In genomic region chr5:114857951-114858401, GRCh38 we compare ENCODE assay signal across 9 cellular contexts.
DNase-seq lines count a peak whose midpoint lies in the region; ATAC-seq and TF ChIP-seq lines count a peak whose summit lies in the region.
"Had no signal": no experiment of that assay in that cellular context is flagged by ENCODE, and none has a peak within 500 bp of the region (broad histone marks: within the 10 kb centered on the region; RNA-seq: fewer than 3 reads in every experiment).

No MANE protein-coding gene starts in this region.

- no peak overlapping the region for H3K14ac ChIP-seq in neuronal stem cell (ENCODE audit: low read length)

- no peak for TF ChIP-seq CTCF in NB4 (IDR thresholded peaks at IDR 0.05; ENCODE audit: low read depth, low read length)
- no peak for TF ChIP-seq CTCF in astrocyte of the cerebellum (IDR thresholded peaks at IDR 0.05; ENCODE audit: low read depth, low read length, missing control alignments)

- no peaks in the 10 kb centered on the region for H3K36me3 ChIP-seq in neuronal stem cell (replicated peaks in 1 of 2; ENCODE audit: control insufficient read depth in 2 of 2, insufficient read depth in 2 of 2, low read length in 2 of 2)

- no peak overlapping the region for H3K23ac ChIP-seq in neuronal stem cell (ENCODE audit: low read depth, low read length, poor library complexity)

- H4K91ac ChIP-seq in neuronal stem cell (ENCODE audit: low read depth, low read length, poor library complexity): no peak overlapping the region

- H2AFZ ChIP-seq in neuronal stem cell (ENCODE audit: low read length): no peak overlapping the region

- H2BK15ac ChIP-seq in neuronal stem cell (ENCODE audit: low read length): no peak overlapping the region

- no peak for ATAC-seq in GM21381 (IDR thresholded peaks at IDR 0.05; ENCODE audit: unreplicated experiment)
- ATAC-seq in GM18498 (IDR thresholded peaks at IDR 0.05; ENCODE audit: unreplicated experiment): no peak
- no peak for ATAC-seq in GM21737 (IDR thresholded peaks at IDR 0.05; ENCODE audit: unreplicated experiment)

- no peak overlapping the region for H3K9ac ChIP-seq in neuronal stem cell (ENCODE audit: low read depth, low read length, poor library complexity)

- H3K27me3 ChIP-seq in neuronal stem cell (ENCODE audit: control insufficient read depth in 3 of 3, insufficient read depth in 3 of 3, low read depth in 1 of 3, low read length in 3 of 3): no peaks in the 10 kb centered on the region

- H3K18ac ChIP-seq in neuronal stem cell (ENCODE audit: low read length): peak overlapping the region; percentile 21

- no peak overlapping the region for H2BK5ac ChIP-seq in neuronal stem cell (ENCODE audit: low read length)

- no peak overlapping the region for H2BK120ac ChIP-seq in neuronal stem cell (ENCODE audit: low read depth, low read length)

- H3K4me3 ChIP-seq in NB4 (ENCODE audit: low read depth, low read length): peak overlapping the region; percentile 52
- no peak overlapping the region for H3K4me3 ChIP-seq in astrocyte of the cerebellum (ENCODE audit: low read depth, low read length)
- no peak overlapping the region for H3K4me3 ChIP-seq in neuronal stem cell (ENCODE audit: low read length in 2 of 2)

- WGBS in neuronal stem cell (ENCODE audit: extremely low coverage in 2 of 2, insufficient read length in 2 of 2, insufficient replicate concordance in 1 of 2), 2 donors: no CpG with 5 or more reads among the region's 20 CpGs

- H3K9me3 ChIP-seq in neuronal stem cell (replicated peaks in 1 of 2; ENCODE audit: control insufficient read depth in 2 of 2, insufficient read depth in 1 of 2, low read depth in 1 of 2, low read length in 2 of 2): no peaks in the 10 kb centered on the region

- no peak overlapping the region for H3K4ac ChIP-seq in neuronal stem cell (ENCODE audit: low read length)

- no peaks in the 10 kb centered on the region for H3K79me1 ChIP-seq in neuronal stem cell (ENCODE audit: low read depth, low read length)

- no peak overlapping the region for H3K27ac ChIP-seq in neuronal stem cell (replicated peaks; ENCODE audit: low read length)

- no peak overlapping the region for H3K4me2 ChIP-seq in neuronal stem cell (ENCODE audit: insufficient read depth, low read length, poor library complexity, severe bottlenecking)

- DNase-seq in GM03348 (ENCODE audit: low spot score) (peak; percentile 4), NB4 (ENCODE audit: low read depth) (peak; percentile 99), astrocyte of the cerebellum (ENCODE audit: low read depth) (peak; percentile 18), neuronal stem cell (ENCODE audit: low spot score) (no peak), COLO829 (ENCODE audit: low spot score) (no peak)
- DNase-seq: DND-41 had no signal

- in situ Hi-C loops in astrocyte of the cerebellum (cut with HindIII; ENCODE audit: low sequenced_read_pairs): no loop called here

- no peak overlapping the region for H2AK5ac ChIP-seq in neuronal stem cell (ENCODE audit: low read depth, low read length)

- TF ChIP-seq POLR2A in NB4 (IDR thresholded peaks at IDR 0.05; ENCODE audit: extremely low read depth, insufficient read length): no peak

- no peaks in the 10 kb centered on the region for H3K4me1 ChIP-seq in neuronal stem cell (ENCODE audit: control insufficient read depth in 2 of 2, insufficient read depth in 1 of 2, low read depth in 1 of 2, low read length in 2 of 2)

- no peak overlapping the region for H2BK12ac ChIP-seq in neuronal stem cell (ENCODE audit: low read length)

- no peak overlapping the region for H4K8ac ChIP-seq in neuronal stem cell (ENCODE audit: low read depth, low read length)

Comparison
In these comparisons a context has a peak if more than half of its experiments do, and no peak if none do; other contexts are left out.
1. DNase-seq: peak in GM03348 (single experiment), NB4 (single experiment) and astrocyte of the cerebellum (single experiment); none in neuronal stem cell (single experiment) and COLO829 (single experiment).